ENCODE assay signal across 25 cellular contexts in the genomic region with DNA sequence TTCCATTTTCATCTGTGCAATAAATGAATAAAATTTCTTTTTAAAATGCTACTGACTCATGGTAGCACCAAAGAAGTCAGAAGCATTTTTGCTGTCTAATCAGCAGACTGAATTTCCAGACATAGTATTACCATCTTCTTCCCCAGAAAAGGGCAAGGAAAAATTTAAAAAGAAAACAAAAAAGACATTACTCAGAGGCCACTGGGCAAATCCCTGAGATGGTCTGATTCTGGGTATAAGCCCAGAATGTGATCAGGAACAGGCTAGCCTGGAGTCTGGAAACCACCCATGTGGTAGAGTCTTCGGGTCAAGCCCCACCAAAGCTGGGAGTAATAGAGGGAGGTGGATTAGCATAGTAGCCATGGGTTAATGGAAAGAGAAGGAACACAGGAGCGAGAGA.
"Had no signal": no experiment of that assay in that cellular context is flagged by ENCODE, and none has a peak within 500 bp of the region (broad histone marks: within the 10 kb centered on the region; RNA-seq: fewer than 3 reads in every experiment).

No MANE protein-coding gene starts in this region.

- H3K27ac ChIP-seq: gastrocnemius medialis, left ventricle myocardium inferior, right atrium auricular region, thyroid gland, WERI-Rb-1 had no signal

- DNase-seq: activated CD4-positive, alpha-beta T cell treated with anti-CD3 and anti-CD28 coated beads for 1 hour; activated CD4-positive, alpha-beta T cell treated with anti-CD3 and anti-CD28 coated beads, Interleukin-2, amount 50 U/mL, for 4 hours; activated gamma-delta T cell; activated T-cell treated with anti-CD3 and anti-CD28 coated beads, Interleukin-2, amount 50 U/mL, for 72 hours; amygdala; central memory CD4-positive, alpha-beta T cell; gastrocnemius medialis; head of caudate nucleus; immature natural killer cell; kidney glomerular epithelial cell; left ventricle myocardium inferior; mammary epithelial cell; midbrain; occipital lobe; stimulated activated CD4-positive, alpha-beta T cell treated with anti-CD3 and anti-CD28 coated beads, Interleukin-12 subunit alpha, Interleukin-12 subunit beta, amount 100 ng/mL, for 4 hours; stimulated activated CD4-positive, alpha-beta T cell treated with anti-CD3 and anti-CD28 coated beads, Interleukin-1b, Interleukin-23, amount 100 ng/mL, for 48 hours; stimulated activated CD8-positive, alpha-beta memory T cell treated with anti-CD3 and anti-CD28 coated beads, Interleukin-4, amount 100 ng/mL, for 48 hours; stimulated activated naive CD4-positive, alpha-beta T cell; thyroid gland; WERI-Rb-1 had no signal

- H3K27me3 ChIP-seq: gastrocnemius medialis, right atrium auricular region, thyroid gland had no signal

- H3K36me3 ChIP-seq: gastrocnemius medialis, left ventricle myocardium inferior, right atrium auricular region, thyroid gland, WERI-Rb-1 had no signal

- H3K36me3 Mint-ChIP-seq: brain had no signal

- H3K27me3 Mint-ChIP-seq: activated naive CD8-positive, alpha-beta T cell; brain; progenitor cell of endocrine pancreas had no signal

- H3K4me1 Mint-ChIP-seq: immature natural killer cell had no signal

- H3K4me3 Mint-ChIP-seq: activated naive CD8-positive, alpha-beta T cell; activated T-cell treated with anti-CD3 and anti-CD28 coated beads, Interleukin-2, amount 50 U/mL, for 72 hours; brain; immature natural killer cell had no signal

- H3K4me1 ChIP-seq: thyroid gland had no signal

- ATAC-seq: activated T-cell treated with anti-CD3 and anti-CD28 coated beads, Interleukin-2, amount 50 U/mL, for 72 hours; gastrocnemius medialis had no signal

- H3K9me3 ChIP-seq: gastrocnemius medialis, left ventricle myocardium inferior, right atrium auricular region, thyroid gland had no signal

- H3K27ac Mint-ChIP-seq: activated naive CD8-positive, alpha-beta T cell; activated T-cell treated with anti-CD3 and anti-CD28 coated beads, Interleukin-2, amount 50 U/mL, for 72 hours; brain; progenitor cell of endocrine pancreas had no signal

- H3K4me3 ChIP-seq: gastrocnemius medialis, left ventricle myocardium inferior, right atrium auricular region, thyroid gland had no signal

- FAIRE-seq: colon had no signal

- H3K9me3 Mint-ChIP-seq: immature natural killer cell had no signal
